In the genomic region with DNA sequence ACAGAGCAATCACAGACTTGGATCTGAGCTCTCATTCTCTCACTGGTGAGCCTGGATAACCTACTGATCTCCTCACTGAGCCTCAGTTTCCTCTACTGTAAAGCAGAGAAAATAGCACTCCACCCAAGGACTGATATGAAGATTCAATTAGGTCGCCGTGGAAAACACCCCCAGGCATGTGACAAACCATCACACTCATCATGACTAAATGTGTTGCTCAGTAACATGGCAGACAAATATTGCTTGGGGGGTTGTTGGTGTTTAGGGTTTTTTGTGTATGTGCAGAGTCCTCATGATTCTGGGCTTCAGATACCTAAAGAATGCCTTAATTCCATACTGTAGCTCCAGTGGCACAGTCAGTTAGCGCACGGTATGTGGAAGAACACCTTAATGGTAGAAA, we compare ENCODE assay signal across 23 cellular contexts.
A peak's percentile ranks its signal among the peaks of the same experiment; 100 is the strongest.
DNase-seq lines count a peak whose midpoint lies in the region; ATAC-seq, FAIRE-seq and TF ChIP-seq lines count a peak whose summit lies in the region.
"Had no signal": no experiment of that assay in that cellular context is flagged by ENCODE, and none has a peak within 500 bp of the region (broad histone marks: within the 10 kb centered on the region; RNA-seq: fewer than 3 reads in every experiment).

No MANE protein-coding gene starts in this region.

- H3K79me2 ChIP-seq in astrocyte (ENCODE audit: insufficient read depth, low read length), result no peaks in the 10 kb centered on the region

- H3K4me1 ChIP-seq in astrocyte (ENCODE audit: insufficient read depth, low read length) (peaks cover 2% of the 10 kb centered on the region), foreskin keratinocyte (peaks cover 15% of the 10 kb centered on the region)

- TF ChIP-seq CTCF in astrocyte (IDR thresholded peaks at IDR 0.05; ENCODE audit: insufficient read depth, low read depth, low read length) (no peak), foreskin keratinocyte (conservative IDR thresholded peaks at IDR 0.05) (no peak)

- DNase-seq in Daoy (ENCODE audit: low read depth) (peak; percentile 9), M059J (ENCODE audit: low read depth) (peak; percentile 72), astrocyte (ENCODE audit: low read depth) (no peak), foreskin keratinocyte (peak; percentile 25 to 67), kidney glomerular epithelial cell (lab: John Stamatoyannopoulos, UW) (no peak), KG1 (lab: John Stamatoyannopoulos, UW) (no peak)
- DNase-seq in activated T-cell treated with anti-CD3 and anti-CD28 coated beads, Interleukin-2, amount 50 U/mL, for 72 hours, result no peak
- DNase-seq: 8988T; CD8-positive, alpha-beta T cell; DND-41; GDM1; Karpas-422; MM.1S; NCI-H1092; NCI-H1436; NCI-H187 treated with DMSO at 0.1 percent for 48 hours; NCI-H2107 had no signal

- no peak overlapping the region for H3K9ac ChIP-seq in astrocyte (ENCODE audit: low read length)
- H3K9ac ChIP-seq: BLaER1 treated with 17β-estradiol and CSF1 and Interleukin-3, amounts not matched to agents 10 nM and 100 nM had no signal

- H3K4me3 ChIP-seq in astrocyte (ENCODE audit: insufficient read depth, low read depth, low read length), result no peak overlapping the region
- H3K4me3 ChIP-seq: BLaER1 treated with 17β-estradiol and CSF1 and Interleukin-3, amounts not matched to agents 10 nM and 100 nM had no signal

- H3K27ac ChIP-seq in astrocyte (ENCODE audit: low read depth, low read length) (no peak overlapping the region), foreskin keratinocyte (no peak overlapping the region)
- H3K27ac ChIP-seq: BLaER1 treated with 17β-estradiol and CSF1 and Interleukin-3, amounts not matched to agents 10 nM and 100 nM had no signal

- H3K36me3 ChIP-seq in astrocyte (ENCODE audit: insufficient read depth, low read length), result no peaks in the 10 kb centered on the region

- no peak overlapping the region for H3K4me3 Mint-ChIP-seq in astrocyte (ENCODE audit: unreplicated experiment)
- no peak overlapping the region for H3K4me3 Mint-ChIP-seq in activated T-cell treated with anti-CD3 and anti-CD28 coated beads, Interleukin-2, amount 50 U/mL, for 72 hours
- H3K4me3 Mint-ChIP-seq: CD8-positive, alpha-beta T cell; IgD-negative memory B cell had no signal

- H3K9me3 Mint-ChIP-seq in astrocyte (ENCODE audit: unreplicated experiment), result no peaks in the 10 kb centered on the region
- no peaks in the 10 kb centered on the region for H3K9me3 Mint-ChIP-seq in activated T-cell treated with anti-CD3 and anti-CD28 coated beads, Interleukin-2, amount 50 U/mL, for 72 hours
- H3K9me3 Mint-ChIP-seq: CD8-positive, alpha-beta T cell had no signal

- H3K27me3 Mint-ChIP-seq in astrocyte (ENCODE audit: low read depth, unreplicated experiment), result peaks cover 2% of the 10 kb centered on the region
- H3K27me3 Mint-ChIP-seq in activated T-cell treated with anti-CD3 and anti-CD28 coated beads, Interleukin-2, amount 50 U/mL, for 72 hours (ENCODE audit: low read depth), result no peaks in the 10 kb centered on the region
- H3K27me3 Mint-ChIP-seq: IgD-negative memory B cell had no signal

- no peak overlapping the region for H2AFZ ChIP-seq in astrocyte (ENCODE audit: low read depth, low read length)

- no peak overlapping the region for H3K4me2 ChIP-seq in astrocyte (ENCODE audit: low read length)
- H3K4me2 ChIP-seq: BLaER1 treated with 17β-estradiol and CSF1 and Interleukin-3, amounts not matched to agents 10 nM and 100 nM had no signal

- peaks cover 2% of the 10 kb centered on the region for H3K36me3 Mint-ChIP-seq in astrocyte (ENCODE audit: low read depth, unreplicated experiment)
- H3K36me3 Mint-ChIP-seq in activated T-cell treated with anti-CD3 and anti-CD28 coated beads, Interleukin-2, amount 50 U/mL, for 72 hours (ENCODE audit: insufficient read depth in 2 of 2), result no peaks in the 10 kb centered on the region

- ATAC-seq in foreskin keratinocyte, result peak; percentile 78
- ATAC-seq in activated T-cell treated with anti-CD3 and anti-CD28 coated beads, Interleukin-2, amount 50 U/mL, for 72 hours (replicated peaks in 1 of 2), result no peak
- no peak for ATAC-seq in HG03469 (IDR thresholded peaks at IDR 0.05; ENCODE audit: unreplicated experiment)
- ATAC-seq: CD8-positive, alpha-beta T cell; HCT116 had no signal

- H3K27me3 ChIP-seq in astrocyte (ENCODE audit: insufficient read depth, low read length), result no peaks in the 10 kb centered on the region
- H3K27me3 ChIP-seq in foreskin keratinocyte, result no peaks in the 10 kb centered on the region
- H3K27me3 ChIP-seq: BLaER1 treated with 17β-estradiol and CSF1 and Interleukin-3, amounts not matched to agents 10 nM and 100 nM had no signal

- no peak for FAIRE-seq in astrocyte (lab: Jason Lieb, UNC)
- FAIRE-seq: H1, HTR-8/SVneo had no signal

- peak overlapping the region; percentile 12 for H3K27ac Mint-ChIP-seq in astrocyte (ENCODE audit: unreplicated experiment)
- H3K27ac Mint-ChIP-seq in activated T-cell treated with anti-CD3 and anti-CD28 coated beads, Interleukin-2, amount 50 U/mL, for 72 hours, result no peak overlapping the region
- H3K27ac Mint-ChIP-seq: CD8-positive, alpha-beta T cell; IgD-negative memory B cell had no signal

- H3K9me3 ChIP-seq in astrocyte (ENCODE audit: insufficient read depth, low read depth, low read length), result no peaks in the 10 kb centered on the region
- H3K9me3 ChIP-seq: BLaER1 treated with 17β-estradiol and CSF1 and Interleukin-3, amounts not matched to agents 10 nM and 100 nM had no signal

- peaks cover 11% of the 10 kb centered on the region for H3K4me1 Mint-ChIP-seq in astrocyte (ENCODE audit: low read depth, unreplicated experiment)
- no peaks in the 10 kb centered on the region for H3K4me1 Mint-ChIP-seq in activated T-cell treated with anti-CD3 and anti-CD28 coated beads, Interleukin-2, amount 50 U/mL, for 72 hours (ENCODE audit: low read depth)

- H4K20me1 ChIP-seq in astrocyte (ENCODE audit: insufficient read depth, low read length), result no peaks in the 10 kb centered on the region
- H4K20me1 ChIP-seq: BLaER1 treated with 17β-estradiol and CSF1 and Interleukin-3, amounts not matched to agents 10 nM and 100 nM had no signal

Comparison
In these comparisons a context has a peak if more than half of its experiments do, and no peak if none do; other contexts are left out.
1. DNase-seq: peak in Daoy (single experiment), M059J (single experiment) and foreskin keratinocyte (2 of 2); none in astrocyte (single experiment), kidney glomerular epithelial cell (single experiment), activated T-cell treated with anti-CD3 and anti-CD28 coated beads, Interleukin-2, amount 50 U/mL, for 72 hours (0 of 2) and KG1 (single experiment).